ENCODE assay signal across 15 cellular contexts in the genomic region with DNA sequence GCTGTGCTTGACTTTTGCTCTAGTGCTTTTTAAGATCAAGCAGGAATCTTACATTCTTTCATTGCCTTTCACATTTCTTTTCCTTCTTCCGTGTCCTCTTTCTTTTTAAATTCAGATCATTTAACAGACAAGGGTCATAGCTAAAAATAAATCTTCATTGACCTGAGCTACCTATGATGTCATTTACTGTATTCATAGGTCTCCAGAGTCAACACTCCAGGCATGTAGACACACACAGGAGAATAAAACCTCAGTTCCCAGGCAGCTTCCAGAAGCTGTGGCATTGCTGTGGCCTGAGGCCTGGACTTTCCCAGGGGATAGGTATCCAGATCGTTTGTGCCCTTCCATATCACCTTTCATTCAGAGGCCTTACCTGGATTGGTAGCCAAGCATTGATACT. TPM values are rescaled to one million over a fixed set of nuclear protein-coding genes. Genes with fewer than 3 reads are reported as not detected.
DNase-seq lines count a peak whose midpoint lies in the region; ATAC-seq lines count a peak whose summit lies in the region.
"Had no signal": no experiment of that assay in that cellular context is flagged by ENCODE, and none has a peak within 500 bp of the region (broad histone marks: within the 10 kb centered on the region; RNA-seq: fewer than 3 reads in every experiment).

No MANE protein-coding gene starts in this region.

- H3F3A ChIP-seq in GM23248 (ENCODE audit: insufficient read depth), result no peaks in the 10 kb centered on the region

- H3K36me3 ChIP-seq in GM23248 (ENCODE audit: low read depth) (no peaks in the 10 kb centered on the region), skeletal muscle tissue (ENCODE audit: control insufficient read depth in 3 of 3, insufficient read depth in 3 of 3, low read length in 3 of 3) (no peaks in the 10 kb centered on the region)

- no peak for ATAC-seq in GM18870 (IDR thresholded peaks at IDR 0.05; ENCODE audit: unreplicated experiment)
- ATAC-seq: activated CD8-positive, alpha-beta T cell treated with anti-CD3 and anti-CD28 coated beads, Interleukin-2, amount 10 ng/mL, durations not matched to agents 7 days and 5 days had no signal

- H3K4me3 ChIP-seq in GM23248 (no peak overlapping the region), skeletal muscle tissue (ENCODE audit: low read length in 3 of 3) (peak overlapping the region in 1 of 3 donors; percentile 13)

- no peaks in the 10 kb centered on the region for H3K79me2 ChIP-seq in GM23248 (ENCODE audit: insufficient read depth)

- no peaks in the 10 kb centered on the region for H4K20me1 ChIP-seq in GM23248 (ENCODE audit: insufficient read depth)

- DNase-seq in GM23248 (peak; percentile 43), SHP77 (lab: John Stamatoyannopoulos, UW) (peak; percentile 53 to 63), glomerular visceral epithelial cell (ENCODE audit: extremely low spot score) (peak; percentile 87), GM03348 (ENCODE audit: low spot score) (no peak), head of caudate nucleus (no peak), NCI-H2107 (lab: John Stamatoyannopoulos, UW) (no peak)
- DNase-seq: activated CD8-positive, alpha-beta T cell treated with anti-CD3 and anti-CD28 coated beads, Interleukin-2, amount 10 ng/mL, durations not matched to agents 7 days and 5 days; activated naive CD8-positive, alpha-beta T cell treated with anti-CD3 and anti-CD28 coated beads for 36 hours; effector CD8-positive, alpha-beta T cell; naive B cell; NCI-H526; stimulated activated CD4-positive, alpha-beta T cell treated with anti-CD3 and anti-CD28 coated beads, Interleukin-15, amount 100 ng/mL, for 24 hours; T-helper 1 cell had no signal

- no peaks in the 10 kb centered on the region for H3K27me3 ChIP-seq in GM23248 (replicated peaks; ENCODE audit: insufficient read depth)
- no peaks in the 10 kb centered on the region for H3K27me3 ChIP-seq in skeletal muscle tissue (ENCODE audit: control insufficient read depth in 3 of 3, insufficient read depth in 3 of 3, low read length in 3 of 3)

- in situ Hi-C loops in GM23248 (cut with MboI), result no loop called here

- no peak overlapping the region for H3K4me2 ChIP-seq in GM23248 (ENCODE audit: unreplicated experiment)

- H3K27ac ChIP-seq in GM23248 (peak overlapping the region; percentile 39), skeletal muscle tissue (ENCODE audit: low read depth, low read length) (peak overlapping the region; percentile 14)

- H3K4me1 ChIP-seq in GM23248 (ENCODE audit: insufficient read depth) (peaks cover 19% of the 10 kb centered on the region), skeletal muscle tissue (ENCODE audit: control insufficient read depth in 3 of 3, insufficient read depth in 3 of 3, low read length in 3 of 3) (peaks cover 21 to 35% (median 24%) of the 10 kb centered on the region in 3 donors)

- H3K9ac ChIP-seq in GM23248, result peak overlapping the region; percentile 13; the same call in 1 of the 2 replicates
- peak overlapping the region in 1 of 3 donors; percentile 35 for H3K9ac ChIP-seq in skeletal muscle tissue (ENCODE audit: low read depth in 1 of 3, low read length in 3 of 3)

- H3K9me3 ChIP-seq in GM23248 (ENCODE audit: low read depth), result no peaks in the 10 kb centered on the region
- no peaks in the 10 kb centered on the region for H3K9me3 ChIP-seq in skeletal muscle tissue (ENCODE audit: control insufficient read depth in 3 of 3, low read length in 3 of 3)

- WGBS in GM23248 (ENCODE audit: low coverage in 1 of 2, low lambda C conversion rate in 2 of 2, missing lambda C conversion rate in 2 of 2), 2 experiments, result 67 to 72% methylated on average over 2 of the region's 2 CpGs

- no peak overlapping the region for H2AFZ ChIP-seq in GM23248

- intact Hi-C loops in head of caudate nucleus (cut with DNase I), result no loop called here

- no peaks in the 10 kb centered on the region for H3K9me2 ChIP-seq in GM23248 (ENCODE audit: insufficient read depth)

RNA-seq across cellular contexts. Expression of gene ENAH, which starts 38.5 kb away (rescaled TPM):
- total RNA-seq in GM23248 (2014; rRNA removed; shearing (Covaris generic)), result 113 and 125 TPM in 2 replicates
- polyA plus RNA-seq in GM23248 (2016; fragmentation: Nextera tagmentation; extraction: Ambion mirVana), result 35.5 and 40.1 TPM in 2 replicates
- total RNA-seq in skeletal muscle tissue, result 38.6 TPM
- total RNA-seq: activated CD8-positive, alpha-beta T cell treated with anti-CD3 and anti-CD28 coated beads, Interleukin-2, amount 10 ng/mL, durations not matched to agents 7 days and 5 days had no signal

Comparison
In these comparisons a context has a peak if more than half of its experiments do, and no peak if none do; other contexts are left out.
1. DNase-seq: peak in GM23248 (single experiment), SHP77 (2 of 2) and glomerular visceral epithelial cell (single experiment); none in GM03348 (single experiment), head of caudate nucleus (0 of 42) and NCI-H2107 (single experiment).